Comparison of ENCODE assay signal across 8 cellular contexts in genomic region chr17:50919321-50920040, GRCh38. TPM values are rescaled to one million over a fixed set of nuclear protein-coding genes. Genes with fewer than 3 reads are reported as not detected.
DNase-seq lines count a peak whose midpoint lies in the region; ATAC-seq and TF ChIP-seq lines count a peak whose summit lies in the region.

No MANE protein-coding gene starts in this region.

- H3K9ac ChIP-seq in duodenal mucosa (ENCODE audit: low read depth in 1 of 2, low read length in 2 of 2) (peak overlapping the region; percentile 70), liver (ENCODE audit: low read depth in 1 of 2, low read length in 2 of 2) (peak overlapping the region in 1 of 2 donors; percentile 46)

- TF ChIP-seq CTCF in liver (IDR thresholded peaks at IDR 0.05; ENCODE audit: low read depth, low read length, missing input control) = no peak

- H3K27me3 ChIP-seq in duodenal mucosa (ENCODE audit: control insufficient read depth in 1 of 2, insufficient read depth in 2 of 2, low read length in 2 of 2) (no peaks in the 10 kb centered on the region), liver (ENCODE audit: control insufficient read depth in 4 of 4, insufficient read depth in 4 of 4, low read length in 3 of 4) (no peaks in the 10 kb centered on the region)

- ATAC-seq in HG02642 (IDR thresholded peaks at IDR 0.05; ENCODE audit: poor library complexity, unreplicated experiment) (peak; percentile 43), HG03280 (IDR thresholded peaks at IDR 0.05; ENCODE audit: unreplicated experiment) (no peak)

- H3K27ac ChIP-seq in duodenal mucosa (ENCODE audit: low read depth, low read length) (peak overlapping the region; percentile 90), liver (ENCODE audit: low read depth in 1 of 2, low read length in 2 of 2) (peak overlapping the region; percentile 21 to 68)

- DNase-seq in CD1c-positive myeloid dendritic cell (ENCODE audit: extremely low spot score) (peak; percentile 94), NCI-H524 treated with DMSO at 0.1 percent for 48 hours (lab: John Stamatoyannopoulos, UW) (peak; percentile 29)
- DNase-seq in activated CD8-positive, alpha-beta memory T cell treated with anti-CD3 and anti-CD28 coated beads for 48 hours (ENCODE audit: low read depth in 2 of 3, low spot score in 2 of 3) = peak; percentile 53 to 61 (median 57)
- peak; percentile 54 to 64 for DNase-seq in stimulated activated CD4-positive, alpha-beta T cell treated with anti-CD3 and anti-CD28 coated beads, Interleukin-2, amount 100 ng/mL, for 48 hours

- H3K4me1 ChIP-seq in duodenal mucosa (ENCODE audit: control insufficient read depth in 1 of 2, insufficient read depth in 2 of 2, low read length in 2 of 2) (peaks cover 73 to 90% of the 10 kb centered on the region in 2 donors), liver (ENCODE audit: control insufficient read depth in 4 of 4, insufficient read depth in 4 of 4, low read length in 3 of 4) (peaks cover 28 to 55% (median 39%) of the 10 kb centered on the region in 4 donors)

- peak overlapping the region; percentile 32 to 41 for H3K4me3 ChIP-seq in duodenal mucosa (ENCODE audit: low read depth in 1 of 2, low read length in 2 of 2)
- H3K4me3 ChIP-seq in liver (ENCODE audit: low read depth in 1 of 3, low read length in 3 of 3) = no peak overlapping the region

- H3K9me3 ChIP-seq in duodenal mucosa (ENCODE audit: control insufficient read depth in 1 of 2, low read length in 2 of 2) (no peaks in the 10 kb centered on the region), liver (ENCODE audit: control insufficient read depth in 4 of 4, low read length in 3 of 4) (no peaks in the 10 kb centered on the region)

- H3K36me3 ChIP-seq in duodenal mucosa (ENCODE audit: control insufficient read depth in 1 of 2, insufficient read depth in 2 of 2, low read length in 2 of 2) (no peaks in the 10 kb centered on the region), liver (ENCODE audit: control insufficient read depth in 4 of 4, insufficient read depth in 3 of 4, low read depth in 1 of 4, low read length in 3 of 4) (no peaks in the 10 kb centered on the region)

- TF ChIP-seq RAD21 in liver (IDR thresholded peaks at IDR 0.05) = peak; percentile 38 to 64

- WGBS in liver = 18% methylated on average over 18 of the region's 18 CpGs

TF ChIP-seq in liver, 16 proteins besides CTCF, POLR2A, EP300 and RAD21:
- TF ChIP-seq ATF3 (IDR thresholded peaks at IDR 0.05) (peak; percentile 77), JUND (IDR thresholded peaks at IDR 0.05) (peak in 1 of 2 donors; percentile 63), SP1 (IDR thresholded peaks at IDR 0.05) (peak; percentile 87), HNF4A (conservative IDR thresholded peaks at IDR 0.05) (peak; percentile 78 to 90), FOXA2 (IDR thresholded peaks at IDR 0.05) (no peak), NR2F2 (IDR thresholded peaks at IDR 0.05) (no peak), TAF1 (conservative IDR thresholded peaks at IDR 0.05) (no peak), RXRA (IDR thresholded peaks at IDR 0.05) (peak; percentile 44 to 81), EGR1 (IDR thresholded peaks at IDR 0.05; ENCODE audit: low read depth in 2 of 2) (no peak), MAX (IDR thresholded peaks at IDR 0.05) (no peak), HNF4G (IDR thresholded peaks at IDR 0.05) (peak; percentile 65), YY1 (IDR thresholded peaks at IDR 0.05) (peak; percentile 88), FOXA1 (IDR thresholded peaks at IDR 0.05) (no peak), GABPA (IDR thresholded peaks at IDR 0.05 in 1 of 2, conservative IDR thresholded peaks at IDR 0.05 in 1 of 2) (no peak)
- TF ChIP-seq, protein P1, sequence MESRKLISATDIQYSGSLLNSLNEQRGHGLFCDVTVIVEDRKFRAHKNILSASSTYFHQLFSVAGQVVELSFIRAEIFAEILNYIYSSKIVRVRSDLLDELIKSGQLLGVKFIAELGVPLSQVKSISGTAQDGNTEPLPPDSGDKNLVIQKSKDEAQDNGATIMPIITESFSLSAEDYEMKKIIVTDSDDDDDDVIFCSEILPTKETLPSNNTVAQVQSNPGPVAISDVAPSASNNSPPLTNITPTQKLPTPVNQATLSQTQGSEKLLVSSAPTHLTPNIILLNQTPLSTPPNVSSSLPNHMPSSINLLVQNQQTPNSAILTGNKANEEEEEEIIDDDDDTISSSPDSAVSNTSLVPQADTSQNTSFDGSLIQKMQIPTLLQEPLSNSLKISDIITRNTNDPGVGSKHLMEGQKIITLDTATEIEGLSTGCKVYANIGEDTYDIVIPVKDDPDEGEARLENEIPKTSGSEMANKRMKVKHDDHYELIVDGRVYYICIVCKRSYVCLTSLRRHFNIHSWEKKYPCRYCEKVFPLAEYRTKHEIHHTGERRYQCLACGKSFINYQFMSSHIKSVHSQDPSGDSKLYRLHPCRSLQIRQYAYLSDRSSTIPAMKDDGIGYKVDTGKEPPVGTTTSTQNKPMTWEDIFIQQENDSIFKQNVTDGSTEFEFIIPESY (IDR thresholded peaks at IDR 0.05) = no peak
- TF ChIP-seq, protein P2, sequence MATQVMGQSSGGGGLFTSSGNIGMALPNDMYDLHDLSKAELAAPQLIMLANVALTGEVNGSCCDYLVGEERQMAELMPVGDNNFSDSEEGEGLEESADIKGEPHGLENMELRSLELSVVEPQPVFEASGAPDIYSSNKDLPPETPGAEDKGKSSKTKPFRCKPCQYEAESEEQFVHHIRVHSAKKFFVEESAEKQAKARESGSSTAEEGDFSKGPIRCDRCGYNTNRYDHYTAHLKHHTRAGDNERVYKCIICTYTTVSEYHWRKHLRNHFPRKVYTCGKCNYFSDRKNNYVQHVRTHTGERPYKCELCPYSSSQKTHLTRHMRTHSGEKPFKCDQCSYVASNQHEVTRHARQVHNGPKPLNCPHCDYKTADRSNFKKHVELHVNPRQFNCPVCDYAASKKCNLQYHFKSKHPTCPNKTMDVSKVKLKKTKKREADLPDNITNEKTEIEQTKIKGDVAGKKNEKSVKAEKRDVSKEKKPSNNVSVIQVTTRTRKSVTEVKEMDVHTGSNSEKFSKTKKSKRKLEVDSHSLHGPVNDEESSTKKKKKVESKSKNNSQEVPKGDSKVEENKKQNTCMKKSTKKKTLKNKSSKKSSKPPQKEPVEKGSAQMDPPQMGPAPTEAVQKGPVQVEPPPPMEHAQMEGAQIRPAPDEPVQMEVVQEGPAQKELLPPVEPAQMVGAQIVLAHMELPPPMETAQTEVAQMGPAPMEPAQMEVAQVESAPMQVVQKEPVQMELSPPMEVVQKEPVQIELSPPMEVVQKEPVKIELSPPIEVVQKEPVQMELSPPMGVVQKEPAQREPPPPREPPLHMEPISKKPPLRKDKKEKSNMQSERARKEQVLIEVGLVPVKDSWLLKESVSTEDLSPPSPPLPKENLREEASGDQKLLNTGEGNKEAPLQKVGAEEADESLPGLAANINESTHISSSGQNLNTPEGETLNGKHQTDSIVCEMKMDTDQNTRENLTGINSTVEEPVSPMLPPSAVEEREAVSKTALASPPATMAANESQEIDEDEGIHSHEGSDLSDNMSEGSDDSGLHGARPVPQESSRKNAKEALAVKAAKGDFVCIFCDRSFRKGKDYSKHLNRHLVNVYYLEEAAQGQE (IDR thresholded peaks at IDR 0.05) = peak; percentile 52

RNA-seq across cellular contexts. Expression of gene TOB1, which starts 53.3 kb away (rescaled TPM):
- total RNA-seq in liver = 10 to 100 TPM; 10.2 to 28.0 TPM
- polyA plus RNA-seq in liver = 100 to 1,000 TPM in 1 of 2 donors, 10 to 100 TPM in 1; 47.5 to 132 TPM

Comparison
In these comparisons a context has a peak if more than half of its experiments do, and no peak if none do; other contexts are left out.
1. DNase-seq: peak in every context shown above with its lines; median percentile 94 in CD1c-positive myeloid dendritic cell; 59 in stimulated activated CD4-positive, alpha-beta T cell treated with anti-CD3 and anti-CD28 coated beads, Interleukin-2, amount 100 ng/mL, for 48 hours; 57 in activated CD8-positive, alpha-beta memory T cell treated with anti-CD3 and anti-CD28 coated beads for 48 hours; 29 in NCI-H524 treated with DMSO at 0.1 percent for 48 hours.
2. H3K4me3 ChIP-seq: peak in duodenal mucosa (2 of 2); none in liver (0 of 3).